ENCODE assay signal across 8 cellular contexts in the genomic region with DNA sequence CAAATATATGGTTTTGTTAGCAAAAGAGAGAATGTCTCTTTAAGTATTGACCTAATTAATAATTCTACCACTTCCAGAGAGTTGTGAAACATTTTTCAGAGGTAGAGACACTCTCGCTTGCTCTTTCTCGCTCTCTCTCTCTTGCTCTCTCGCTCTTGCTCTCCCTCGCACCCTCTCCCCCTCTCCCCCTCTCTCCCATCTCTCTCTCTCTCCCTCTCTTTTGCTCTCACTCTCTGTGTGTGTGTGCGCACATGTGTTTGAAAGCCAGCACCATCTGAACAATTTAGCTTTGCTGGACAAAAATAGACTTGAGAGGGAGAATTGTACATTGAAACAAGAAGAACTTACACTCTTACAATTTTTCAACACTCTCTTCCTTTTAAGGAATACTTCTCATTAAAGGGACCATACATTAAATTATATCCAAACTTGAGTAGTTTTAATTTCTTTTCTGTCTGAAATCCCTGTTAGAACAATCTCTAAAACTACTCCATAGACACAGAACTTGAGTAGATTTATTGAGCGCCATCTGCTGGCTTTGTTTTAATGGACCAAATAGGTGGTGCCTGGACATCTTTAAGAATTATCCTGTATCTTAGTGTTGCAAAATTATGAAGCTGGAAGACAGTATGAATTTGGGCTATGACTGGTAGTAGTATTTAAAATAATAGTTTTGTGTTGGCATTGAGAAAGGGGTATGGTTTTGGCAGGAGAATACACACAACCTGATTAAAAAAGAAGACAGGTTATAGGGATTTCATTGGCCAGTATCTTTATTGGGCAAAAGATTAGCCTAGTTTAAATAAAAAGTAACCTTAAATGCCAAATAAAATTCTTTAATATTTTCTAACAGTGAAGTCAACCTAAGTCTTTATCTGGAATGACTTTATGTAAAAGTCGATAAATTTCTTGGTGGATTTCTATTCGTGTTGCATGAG.
A peak's percentile ranks its signal among the peaks of the same experiment; 100 is the strongest.
DNase-seq lines count a peak whose midpoint lies in the region; ATAC-seq, FAIRE-seq and TF ChIP-seq lines count a peak whose summit lies in the region.

No MANE protein-coding gene starts in this region.

- H3K36me3 Mint-ChIP-seq in WTC11 = no peaks in the 10 kb centered on the region
- peaks cover 0 to 4% (median 0%) of the 10 kb centered on the region in 5 donors for H3K36me3 Mint-ChIP-seq in naive thymus-derived CD4-positive, alpha-beta T cell

- CTCF ChIA-PET in WTC11 (lab: Charles Lee) = interaction anchor here (0.6 to 2.0 kb wide), 10 partner anchors 13 to 192 kb away, joined by 3 to 13 read pairs (median 3); partner anchors contain the start of gene AKAP13
- CTCF ChIA-PET in endothelial cell of umbilical vein (lab: Charles Lee) = interaction anchor here (0.6 to 4.7 kb wide), 27 partner anchors 10 to 216 kb away, joined by 3 to 49 read pairs (median 4); no protein-coding TSS in a partner anchor
- CTCF ChIA-PET in naive thymus-derived CD4-positive, alpha-beta T cell (lab: Charles Lee) = interaction anchor here (0.7 to 3.6 kb wide), 8 partner anchors 14 to 1157 kb away, joined by 3 to 25 read pairs (median 4); no protein-coding TSS in a partner anchor

- H3K4me1 Mint-ChIP-seq in WTC11 = peaks cover 28% of the 10 kb centered on the region
- H3K4me1 Mint-ChIP-seq in naive thymus-derived CD4-positive, alpha-beta T cell = peaks cover 26 to 90% (median 71%) of the 10 kb centered on the region in 7 donors

- H3K27me3 ChIP-seq in endothelial cell of umbilical vein (ENCODE audit: control insufficient read depth in 2 of 2, insufficient read depth in 2 of 2, low read length in 2 of 2) = no peaks in the 10 kb centered on the region
- H3K27me3 ChIP-seq in naive thymus-derived CD4-positive, alpha-beta T cell (ENCODE audit: control insufficient read depth in 2 of 2, insufficient read depth in 2 of 2, low read length in 2 of 2) = no peaks in the 10 kb centered on the region

- no peak overlapping the region for H3K27ac ChIP-seq in endothelial cell of umbilical vein (ENCODE audit: insufficient read depth, low read depth, low read length)
- H3K27ac ChIP-seq in naive thymus-derived CD4-positive, alpha-beta T cell (ENCODE audit: low read depth, low read length) = no peak overlapping the region
- H3K27ac ChIP-seq in urinary bladder (ENCODE audit: low read depth) = peak overlapping the region; percentile 10

- no peaks in the 10 kb centered on the region for H3K9me3 ChIP-seq in endothelial cell of umbilical vein (replicated peaks; ENCODE audit: control insufficient read depth, insufficient read depth, low read length)
- H3K9me3 ChIP-seq in naive thymus-derived CD4-positive, alpha-beta T cell (ENCODE audit: control insufficient read depth in 2 of 3, low read length in 3 of 3) = no peaks in the 10 kb centered on the region

- ATAC-seq in WTC11 (peak; percentile 49), HG03439 (IDR thresholded peaks at IDR 0.05; ENCODE audit: unreplicated experiment) (no peak)
- peak; percentile 66 for ATAC-seq in naive thymus-derived CD4-positive, alpha-beta T cell

- no peak overlapping the region for H3K4me3 Mint-ChIP-seq in WTC11
- H3K4me3 Mint-ChIP-seq in naive thymus-derived CD4-positive, alpha-beta T cell = peak overlapping the region in 1 of 10 donors; percentile 20

- dilution Hi-C loops in endothelial cell of umbilical vein (cut with MboI; ENCODE audit: extremely low pct_ligation_motif_present, low sequenced_read_pairs) = no loop called here

- H3K4me1 ChIP-seq in endothelial cell of umbilical vein (ENCODE audit: control insufficient read depth, extremely low read depth, insufficient read depth, low read length) (peaks cover 11% of the 10 kb centered on the region), urinary bladder (ENCODE audit: insufficient read depth) (no peaks in the 10 kb centered on the region)
- H3K4me1 ChIP-seq in naive thymus-derived CD4-positive, alpha-beta T cell (ENCODE audit: control insufficient read depth in 2 of 2, insufficient read depth in 2 of 2, low read length in 2 of 2) = peaks cover 11 to 14% of the 10 kb centered on the region in 2 donors

- H3K36me3 ChIP-seq in endothelial cell of umbilical vein (ENCODE audit: control insufficient read depth in 2 of 2, extremely low read depth in 1 of 2, insufficient read depth in 2 of 2, low read length in 2 of 2) = no peaks in the 10 kb centered on the region
- no peaks in the 10 kb centered on the region for H3K36me3 ChIP-seq in naive thymus-derived CD4-positive, alpha-beta T cell (ENCODE audit: control insufficient read depth in 2 of 3, insufficient read depth in 3 of 3, low read length in 3 of 3)
- H3K36me3 ChIP-seq in urinary bladder (ENCODE audit: insufficient read depth) = no peaks in the 10 kb centered on the region

- peak; percentile 45 for DNase-seq in NCI-H748 (lab: John Stamatoyannopoulos, UW; ENCODE audit: unreplicated experiment)
- DNase-seq in NCI-H748 treated with DMSO at 0.1 percent for 48 hours (lab: John Stamatoyannopoulos, UW) = no peak
- peak; percentile 11 for DNase-seq in NCI-H1092 treated with DMSO at 0.1 percent for 48 hours (lab: John Stamatoyannopoulos, UW)
- no peak for DNase-seq in WTC11 (ENCODE audit: low spot score)
- peak; percentile 64 for DNase-seq in endothelial cell of umbilical vein (ENCODE audit: low read depth, low spot score)
- DNase-seq in naive thymus-derived CD4-positive, alpha-beta T cell = peak in 7 of 9 donors; percentile 7 to 51 (median 37)

- intact Hi-C loops in endothelial cell of umbilical vein (cut with micrococcal nuclease) = loop anchor here (1.0 kb wide), 2 partner anchors 174 to 209 kb away; no protein-coding TSS in a partner anchor
- intact Hi-C loops in naive thymus-derived CD4-positive, alpha-beta T cell (cut with micrococcal nuclease) = loop anchor here (1.0 to 5.0 kb wide), 5 partner anchors 19 to 209 kb away; no protein-coding TSS in a partner anchor

- TF ChIP-seq POLR2A in endothelial cell of umbilical vein (IDR thresholded peaks at IDR 0.05; ENCODE audit: low read depth, low read length) = no peak

- H3K4me3 ChIP-seq in endothelial cell of umbilical vein (replicated peaks in 1 of 3; ENCODE audit: insufficient read depth in 1 of 3, low read depth in 1 of 3, low read length in 3 of 3) = no peak overlapping the region
- H3K4me3 ChIP-seq in naive thymus-derived CD4-positive, alpha-beta T cell (ENCODE audit: low read length) = no peak overlapping the region
- no peak overlapping the region for H3K4me3 ChIP-seq in urinary bladder (ENCODE audit: low read depth, low read length)

- no peaks in the 10 kb centered on the region for H3K27me3 Mint-ChIP-seq in WTC11 (ENCODE audit: low read depth)
- H3K27me3 Mint-ChIP-seq in naive thymus-derived CD4-positive, alpha-beta T cell = no peaks in the 10 kb centered on the region

- peak; percentile 32; the same call in 1 of the 2 replicates for TF ChIP-seq CTCF in WTC11 (IDR thresholded peaks at IDR 0.05)
- peak; percentile 34 to 41 for TF ChIP-seq CTCF in endothelial cell of umbilical vein (IDR thresholded peaks at IDR 0.05; ENCODE audit: extremely low read depth in 1 of 2, insufficient read depth in 1 of 2, low read depth in 1 of 2, low read length in 2 of 2)

- no peaks in the 10 kb centered on the region for H3K9me3 Mint-ChIP-seq in WTC11
- H3K9me3 Mint-ChIP-seq in naive thymus-derived CD4-positive, alpha-beta T cell = no peaks in the 10 kb centered on the region

- POLR2A ChIA-PET in WTC11 (lab: Charles Lee) (interaction anchor here (0.7 kb wide), 1 partner anchor 718 kb away, joined by 7 read pairs; no protein-coding TSS in a partner anchor), endothelial cell of umbilical vein (lab: Charles Lee) (no interaction called here)
- POLR2A ChIA-PET in naive thymus-derived CD4-positive, alpha-beta T cell (lab: Charles Lee) = no interaction called here

- H3K4me2 ChIP-seq in endothelial cell of umbilical vein (ENCODE audit: insufficient read depth, low read length) = no peak overlapping the region

- H3K27ac Mint-ChIP-seq in WTC11 = no peak overlapping the region
- peak overlapping the region in 3 of 9 donors; percentile 13 to 30 (median 22) for H3K27ac Mint-ChIP-seq in naive thymus-derived CD4-positive, alpha-beta T cell

- no peak overlapping the region for H3K9ac ChIP-seq in endothelial cell of umbilical vein (replicated peaks; ENCODE audit: extremely low read depth, insufficient read depth, low read length)

- peaks cover 2% of the 10 kb centered on the region for H3K9me1 ChIP-seq in endothelial cell of umbilical vein (replicated peaks; ENCODE audit: control insufficient read depth, extremely low read depth, insufficient read depth, low read length)

- no peaks in the 10 kb centered on the region for H4K20me1 ChIP-seq in endothelial cell of umbilical vein (replicated peaks; ENCODE audit: control insufficient read depth, extremely low read depth, insufficient read depth, low read length)

- no peak overlapping the region for H2AFZ ChIP-seq in endothelial cell of umbilical vein (ENCODE audit: low read depth, low read length)

- no TSS peak for BruUV-seq in endothelial cell of umbilical vein (replicated peaks; lab: Mats Ljungman, UMichigan)

- H3K79me2 ChIP-seq in endothelial cell of umbilical vein (ENCODE audit: control insufficient read depth, insufficient read depth, low read length) = peaks cover 16% of the 10 kb centered on the region

- peak; percentile 55 for FAIRE-seq in endothelial cell of umbilical vein (lab: Jason Lieb, UNC)

- WGBS in urinary bladder = 43% methylated on average over 8 of the region's 8 CpGs

TF ChIP-seq in WTC11, 78 proteins besides CTCF, POLR2A, EP300 and RAD21 (continues in another document):
- TF ChIP-seq ZNF416 (CRISPR knock-in tag; IDR thresholded peaks at IDR 0.05) (no peak), CREM (CRISPR knock-in tag; IDR thresholded peaks at IDR 0.05) (no peak), FOXJ3 (CRISPR knock-in tag; IDR thresholded peaks at IDR 0.05; ENCODE audit: borderline replicate concordance) (no peak), NR2C2 (CRISPR knock-in tag; IDR thresholded peaks at IDR 0.05) (no peak)

TF ChIP-seq in endothelial cell of umbilical vein, 7 proteins besides CTCF, POLR2A, EP300 and RAD21:
- TF ChIP-seq EZH2 (IDR thresholded peaks at IDR 0.05; ENCODE audit: borderline replicate concordance, low read depth, low read length, severe bottlenecking) (no peak), FOS (IDR thresholded peaks at IDR 0.05; ENCODE audit: borderline replicate concordance, insufficient read depth, low read length) (no peak)
TF ChIP-seq in endothelial cell of umbilical vein: peak in this region for 0.

Comparison
In these comparisons a context has a peak if more than half of its experiments do, and no peak if none do; other contexts are left out.
1. DNase-seq: peak in NCI-H748 (single experiment), NCI-H1092 treated with DMSO at 0.1 percent for 48 hours (single experiment), endothelial cell of umbilical vein (single experiment) and naive thymus-derived CD4-positive, alpha-beta T cell (7 of 9); none in NCI-H748 treated with DMSO at 0.1 percent for 48 hours (single experiment) and WTC11 (single experiment).